ENCODE assay signal across 8 cellular contexts in genomic region chr4:153203746-153204145, GRCh38. TPM values are rescaled to one million over a fixed set of nuclear protein-coding genes. Genes with fewer than 3 reads are reported as not detected.
DNase-seq lines count a peak whose midpoint lies in the region; ATAC-seq and TF ChIP-seq lines count a peak whose summit lies in the region.
"Not testable (repeated sequence)": the region's sequence is repeated elsewhere in the genome, so short reads cannot be mapped to it uniquely, and the experiment has no call there.

No MANE protein-coding gene starts in this region.

- intact Hi-C loops in PC-9 (cut with micrococcal nuclease; ENCODE audit: unreplicated experiment) (loop anchor here (2.0 to 10.0 kb wide), 4 partner anchors 45 to 209 kb away; no protein-coding TSS in a partner anchor), mucosa of descending colon (cut with DNase I, micrococcal nuclease) (loop anchor here in 1 of 2 donors (10.0 kb wide), 1 partner anchor 49 kb away; no protein-coding TSS in a partner anchor)
- intact Hi-C loops in psoas muscle (cut with DNase I) = not testable (repeated sequence)

- H3K4me2 ChIP-seq in GM23338 (peak overlapping the region; percentile 92), PC-9 (peak overlapping the region; percentile 86)

- peaks cover 31% of the 10 kb centered on the region for H3K4me1 ChIP-seq in GM23338 (ENCODE audit: insufficient read depth)
- H3K4me1 ChIP-seq in PC-9 (replicated peaks; ENCODE audit: insufficient read depth) = peaks cover 15% of the 10 kb centered on the region
- H3K4me1 ChIP-seq in iPS-18a (ENCODE audit: control insufficient read depth, low read depth, low read length) = peaks cover 37% of the 10 kb centered on the region
- H3K4me1 ChIP-seq in mucosa of descending colon (ENCODE audit: low read depth) = peaks cover 15% of the 10 kb centered on the region
- not testable (repeated sequence) for H3K4me1 ChIP-seq in psoas muscle

- not testable (repeated sequence) for H3K36me3 Mint-ChIP-seq in GM23338 (ENCODE audit: low read depth); endothelial cell (ENCODE audit: low read depth, unreplicated experiment); type B pancreatic cell

- not testable (repeated sequence) for H3K9me3 Mint-ChIP-seq in GM23338; endothelial cell (ENCODE audit: unreplicated experiment); type B pancreatic cell

- H4K20me1 ChIP-seq in GM23338 (replicated peaks; ENCODE audit: insufficient read depth); PC-9 (ENCODE audit: insufficient read depth): not testable (repeated sequence)

- not testable (repeated sequence) for TF ChIP-seq CTCF in GM23338 (conservative IDR thresholded peaks at IDR 0.05; ENCODE audit: low read depth in 2 of 2); PC-9 (conservative IDR thresholded peaks at IDR 0.05); astrocyte of the spinal cord (IDR thresholded peaks at IDR 0.05; ENCODE audit: low read depth, low read length); endothelial cell (IDR thresholded peaks at IDR 0.05; ENCODE audit: unreplicated experiment); mucosa of descending colon (IDR thresholded peaks at IDR 0.05); psoas muscle (IDR thresholded peaks at IDR 0.05); type B pancreatic cell (conservative IDR thresholded peaks at IDR 0.05)

- not testable (repeated sequence) for H3F3A ChIP-seq in GM23338 (replicated peaks; ENCODE audit: low read depth)
- peaks cover 14% of the 10 kb centered on the region; the same call in 1 of the 2 replicates for H3F3A ChIP-seq in PC-9 (ENCODE audit: insufficient read depth, low read depth)

- not testable (repeated sequence) for DNase-seq in GM23338 (ENCODE audit: low spot score); PC-9; endothelial cell (ENCODE audit: low spot score); mucosa of descending colon; psoas muscle; type B pancreatic cell (ENCODE audit: extremely low spot score, unreplicated experiment)
- peak; percentile 9 for DNase-seq in astrocyte of the spinal cord (ENCODE audit: low read depth, low spot score)

- BruUV-seq in PC-9 (replicated peaks; lab: Mats Ljungman, UMichigan) = not testable (repeated sequence)

- not testable (repeated sequence) for H3K27ac Mint-ChIP-seq in GM23338; endothelial cell (ENCODE audit: unreplicated experiment)
- H3K27ac Mint-ChIP-seq in type B pancreatic cell = peak overlapping the region; percentile 78

- peak overlapping the region; percentile 57 for H3K9ac ChIP-seq in iPS-18a (ENCODE audit: low read length)

- not testable (repeated sequence) for H3K9me3 ChIP-seq in PC-9 (ENCODE audit: insufficient read depth, low read depth); iPS-18a (ENCODE audit: control insufficient read depth, low read depth, low read length); mucosa of descending colon; psoas muscle

- peaks cover 23% of the 10 kb centered on the region for H3K79me2 ChIP-seq in GM23338 (replicated peaks; ENCODE audit: insufficient read depth)
- peaks cover 39% of the 10 kb centered on the region for H3K79me2 ChIP-seq in PC-9 (ENCODE audit: low read depth)

- 70 to 77% (median 77%) methylated on average over 5 of the region's 5 CpGs for WGBS in psoas muscle, 3 donors

- in situ Hi-C loops in astrocyte of the spinal cord (cut with HindIII; ENCODE audit: low sequenced_read_pairs) = not testable (repeated sequence)

- POLR2A ChIA-PET in PC-9 (lab: Charles Lee; ENCODE audit: unreplicated experiment) = interaction anchor here (0.6 kb wide), 1 partner anchor 450 kb away, joined by 3 read pairs; no protein-coding TSS in a partner anchor

- H3K36me3 ChIP-seq in GM23338 (ENCODE audit: insufficient read depth); PC-9 (ENCODE audit: low read depth); iPS-18a (ENCODE audit: control insufficient read depth, low read depth, low read length); mucosa of descending colon (ENCODE audit: low read depth); psoas muscle (ENCODE audit: insufficient read depth in 1 of 2, low read depth in 1 of 2): not testable (repeated sequence)

- H3K27ac ChIP-seq in GM23338 (ENCODE audit: low read depth); iPS-18a (ENCODE audit: low read length); psoas muscle: not testable (repeated sequence)
- H3K27ac ChIP-seq in PC-9 = peak overlapping the region; percentile 83

- CTCF ChIA-PET in PC-9 (lab: Charles Lee) = interaction anchor here (0.5 to 1.2 kb wide), 6 partner anchors 45 to 582 kb away, joined by 3 to 9 read pairs (median 4); no protein-coding TSS in a partner anchor

- not testable (repeated sequence) for H2AFZ ChIP-seq in GM23338
- H2AFZ ChIP-seq in PC-9 = peak overlapping the region; percentile 55

- H3K4me3 Mint-ChIP-seq in GM23338 = peak overlapping the region; percentile 76
- H3K4me3 Mint-ChIP-seq in endothelial cell (ENCODE audit: unreplicated experiment) = peak overlapping the region; percentile 16
- H3K4me3 Mint-ChIP-seq in type B pancreatic cell = peak overlapping the region; percentile 84

- not testable (repeated sequence) for H3K9me2 ChIP-seq in GM23338 (ENCODE audit: insufficient read depth); PC-9 (ENCODE audit: insufficient read depth)

- H3K27me3 ChIP-seq in GM23338 (ENCODE audit: insufficient read depth); PC-9 (ENCODE audit: insufficient read depth, low read depth); psoas muscle (ENCODE audit: insufficient read depth in 3 of 3, low read length in 2 of 3): not testable (repeated sequence)
- peaks cover 11% of the 10 kb centered on the region for H3K27me3 ChIP-seq in iPS-18a (ENCODE audit: control insufficient read depth, insufficient read depth, low read length)

- H3K4me3 ChIP-seq in GM23338 (peak overlapping the region; percentile 64), PC-9 (peak overlapping the region; percentile 69), iPS-18a (ENCODE audit: low read length) (peak overlapping the region; percentile 81), mucosa of descending colon (peak overlapping the region; percentile 12), psoas muscle (peak overlapping the region; percentile 52)
- not testable (repeated sequence) for H3K4me3 ChIP-seq in astrocyte of the spinal cord (ENCODE audit: low read depth, low read length)

- peaks cover 45% of the 10 kb centered on the region for H3K4me1 Mint-ChIP-seq in GM23338
- peaks cover 16% of the 10 kb centered on the region for H3K4me1 Mint-ChIP-seq in endothelial cell (ENCODE audit: unreplicated experiment)
- H3K4me1 Mint-ChIP-seq in type B pancreatic cell (ENCODE audit: unreplicated experiment) = peaks cover 23% of the 10 kb centered on the region

- H3K27me3 Mint-ChIP-seq in GM23338 (ENCODE audit: insufficient read depth, low read depth, poor library complexity) = peaks cover 13% of the 10 kb centered on the region
- not testable (repeated sequence) for H3K27me3 Mint-ChIP-seq in endothelial cell (ENCODE audit: unreplicated experiment); type B pancreatic cell

- not testable (repeated sequence) for ATAC-seq in GM23338, mucosa of descending colon, psoas muscle

RNA-seq across cellular contexts. Expression of gene TRIM2, which starts 0.5 kb away (rescaled TPM):
- total RNA-seq in GM23338 (2014; rRNA removed; shearing (Covaris generic)) = 61.5 and 64.3 TPM in 2 replicates
- polyA plus RNA-seq in GM23338 (2016; fragmentation: Nextera tagmentation; extraction: Ambion mirVana) (20.1 and 22.0 TPM in 2 replicates), psoas muscle (1 to 10 TPM; 1.3 to 2.2 (median 2.1) TPM)
- total RNA-seq in PC-9 (2021) (56.0 and 87.0 TPM in 2 replicates), endothelial cell (ENCODE audit: unreplicated experiment) (15.4 TPM), mucosa of descending colon (100 to 1,000 TPM in 2 of 3 donors, 10 to 100 TPM in 1; 96.4 to 167 (median 154) TPM), psoas muscle (1 to 10 TPM; 3.9 to 7.1 (median 5.6) TPM), type B pancreatic cell (ENCODE audit: low replicate concordance) (83.1 and 105 TPM in 2 replicates)

Comparison
In these comparisons a context has a peak if more than half of its experiments do, and no peak if none do; other contexts are left out.
1. H3K4me3 Mint-ChIP-seq: peak in every context shown above with its lines; median percentile 84 in type B pancreatic cell; 76 in GM23338; 16 in endothelial cell.